Comparison of ENCODE assay signal across 1 cellular context in the genomic region with DNA sequence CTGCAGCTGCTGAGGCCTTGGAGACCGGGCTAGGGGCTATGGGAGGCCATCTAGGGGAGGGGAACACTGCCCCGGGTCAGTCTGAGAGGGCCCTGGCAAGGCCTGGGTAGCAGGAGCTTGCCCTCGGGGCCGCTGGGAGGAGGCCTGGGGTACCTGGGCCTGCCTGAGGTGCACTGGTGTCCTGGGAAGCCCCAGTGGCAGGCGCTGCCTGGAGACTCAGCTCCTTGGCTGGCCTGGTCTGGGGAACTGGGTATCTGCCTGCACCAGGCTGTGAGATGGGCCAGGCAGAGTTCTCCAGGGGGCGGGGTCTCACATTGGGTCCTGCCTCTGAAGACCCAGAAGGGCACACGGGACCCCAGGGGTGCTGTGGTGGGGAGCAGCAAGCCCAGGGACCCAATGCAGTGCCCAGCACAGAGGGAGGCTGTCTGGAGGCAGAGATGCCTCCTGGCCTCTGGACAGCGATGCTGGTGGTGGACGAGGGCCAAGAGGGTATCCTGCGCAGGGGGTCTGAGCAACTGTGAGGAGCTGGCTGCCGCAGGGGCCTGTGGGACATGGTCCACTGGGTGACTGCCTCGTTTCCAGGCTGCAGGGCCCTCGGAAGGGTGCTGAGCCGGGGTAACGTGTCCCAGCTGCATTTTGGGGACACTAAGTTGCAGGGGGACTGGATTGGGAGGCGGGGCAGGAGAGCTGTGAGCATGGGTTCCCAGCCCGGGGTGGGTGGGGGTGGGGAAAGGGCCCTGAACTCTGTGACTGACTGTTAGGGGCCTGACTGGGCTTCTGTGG.
TF ChIP-seq lines count a peak whose summit lies in the region.

No MANE protein-coding gene starts in this region.

TF ChIP-seq in GM23338, 12 proteins besides CTCF, POLR2A, EP300 and RAD21:
- TF ChIP-seq, protein P1, sequence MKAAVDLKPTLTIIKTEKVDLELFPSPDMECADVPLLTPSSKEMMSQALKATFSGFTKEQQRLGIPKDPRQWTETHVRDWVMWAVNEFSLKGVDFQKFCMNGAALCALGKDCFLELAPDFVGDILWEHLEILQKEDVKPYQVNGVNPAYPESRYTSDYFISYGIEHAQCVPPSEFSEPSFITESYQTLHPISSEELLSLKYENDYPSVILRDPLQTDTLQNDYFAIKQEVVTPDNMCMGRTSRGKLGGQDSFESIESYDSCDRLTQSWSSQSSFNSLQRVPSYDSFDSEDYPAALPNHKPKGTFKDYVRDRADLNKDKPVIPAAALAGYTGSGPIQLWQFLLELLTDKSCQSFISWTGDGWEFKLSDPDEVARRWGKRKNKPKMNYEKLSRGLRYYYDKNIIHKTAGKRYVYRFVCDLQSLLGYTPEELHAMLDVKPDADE (IDR thresholded peaks at IDR 0.05) = no peak
- TF ChIP-seq STAT1 (IDR thresholded peaks at IDR 0.05; ENCODE audit: unreplicated experiment) (no peak), EZH2 (IDR thresholded peaks at IDR 0.05; ENCODE audit: low read depth, unreplicated experiment) (no peak), ZNF331 (CRISPR knock-in tag; IDR thresholded peaks at IDR 0.05; ENCODE audit: low read depth) (no peak), NANOG (IDR thresholded peaks at IDR 0.05; ENCODE audit: borderline replicate concordance) (no peak)
- TF ChIP-seq, protein P2, sequence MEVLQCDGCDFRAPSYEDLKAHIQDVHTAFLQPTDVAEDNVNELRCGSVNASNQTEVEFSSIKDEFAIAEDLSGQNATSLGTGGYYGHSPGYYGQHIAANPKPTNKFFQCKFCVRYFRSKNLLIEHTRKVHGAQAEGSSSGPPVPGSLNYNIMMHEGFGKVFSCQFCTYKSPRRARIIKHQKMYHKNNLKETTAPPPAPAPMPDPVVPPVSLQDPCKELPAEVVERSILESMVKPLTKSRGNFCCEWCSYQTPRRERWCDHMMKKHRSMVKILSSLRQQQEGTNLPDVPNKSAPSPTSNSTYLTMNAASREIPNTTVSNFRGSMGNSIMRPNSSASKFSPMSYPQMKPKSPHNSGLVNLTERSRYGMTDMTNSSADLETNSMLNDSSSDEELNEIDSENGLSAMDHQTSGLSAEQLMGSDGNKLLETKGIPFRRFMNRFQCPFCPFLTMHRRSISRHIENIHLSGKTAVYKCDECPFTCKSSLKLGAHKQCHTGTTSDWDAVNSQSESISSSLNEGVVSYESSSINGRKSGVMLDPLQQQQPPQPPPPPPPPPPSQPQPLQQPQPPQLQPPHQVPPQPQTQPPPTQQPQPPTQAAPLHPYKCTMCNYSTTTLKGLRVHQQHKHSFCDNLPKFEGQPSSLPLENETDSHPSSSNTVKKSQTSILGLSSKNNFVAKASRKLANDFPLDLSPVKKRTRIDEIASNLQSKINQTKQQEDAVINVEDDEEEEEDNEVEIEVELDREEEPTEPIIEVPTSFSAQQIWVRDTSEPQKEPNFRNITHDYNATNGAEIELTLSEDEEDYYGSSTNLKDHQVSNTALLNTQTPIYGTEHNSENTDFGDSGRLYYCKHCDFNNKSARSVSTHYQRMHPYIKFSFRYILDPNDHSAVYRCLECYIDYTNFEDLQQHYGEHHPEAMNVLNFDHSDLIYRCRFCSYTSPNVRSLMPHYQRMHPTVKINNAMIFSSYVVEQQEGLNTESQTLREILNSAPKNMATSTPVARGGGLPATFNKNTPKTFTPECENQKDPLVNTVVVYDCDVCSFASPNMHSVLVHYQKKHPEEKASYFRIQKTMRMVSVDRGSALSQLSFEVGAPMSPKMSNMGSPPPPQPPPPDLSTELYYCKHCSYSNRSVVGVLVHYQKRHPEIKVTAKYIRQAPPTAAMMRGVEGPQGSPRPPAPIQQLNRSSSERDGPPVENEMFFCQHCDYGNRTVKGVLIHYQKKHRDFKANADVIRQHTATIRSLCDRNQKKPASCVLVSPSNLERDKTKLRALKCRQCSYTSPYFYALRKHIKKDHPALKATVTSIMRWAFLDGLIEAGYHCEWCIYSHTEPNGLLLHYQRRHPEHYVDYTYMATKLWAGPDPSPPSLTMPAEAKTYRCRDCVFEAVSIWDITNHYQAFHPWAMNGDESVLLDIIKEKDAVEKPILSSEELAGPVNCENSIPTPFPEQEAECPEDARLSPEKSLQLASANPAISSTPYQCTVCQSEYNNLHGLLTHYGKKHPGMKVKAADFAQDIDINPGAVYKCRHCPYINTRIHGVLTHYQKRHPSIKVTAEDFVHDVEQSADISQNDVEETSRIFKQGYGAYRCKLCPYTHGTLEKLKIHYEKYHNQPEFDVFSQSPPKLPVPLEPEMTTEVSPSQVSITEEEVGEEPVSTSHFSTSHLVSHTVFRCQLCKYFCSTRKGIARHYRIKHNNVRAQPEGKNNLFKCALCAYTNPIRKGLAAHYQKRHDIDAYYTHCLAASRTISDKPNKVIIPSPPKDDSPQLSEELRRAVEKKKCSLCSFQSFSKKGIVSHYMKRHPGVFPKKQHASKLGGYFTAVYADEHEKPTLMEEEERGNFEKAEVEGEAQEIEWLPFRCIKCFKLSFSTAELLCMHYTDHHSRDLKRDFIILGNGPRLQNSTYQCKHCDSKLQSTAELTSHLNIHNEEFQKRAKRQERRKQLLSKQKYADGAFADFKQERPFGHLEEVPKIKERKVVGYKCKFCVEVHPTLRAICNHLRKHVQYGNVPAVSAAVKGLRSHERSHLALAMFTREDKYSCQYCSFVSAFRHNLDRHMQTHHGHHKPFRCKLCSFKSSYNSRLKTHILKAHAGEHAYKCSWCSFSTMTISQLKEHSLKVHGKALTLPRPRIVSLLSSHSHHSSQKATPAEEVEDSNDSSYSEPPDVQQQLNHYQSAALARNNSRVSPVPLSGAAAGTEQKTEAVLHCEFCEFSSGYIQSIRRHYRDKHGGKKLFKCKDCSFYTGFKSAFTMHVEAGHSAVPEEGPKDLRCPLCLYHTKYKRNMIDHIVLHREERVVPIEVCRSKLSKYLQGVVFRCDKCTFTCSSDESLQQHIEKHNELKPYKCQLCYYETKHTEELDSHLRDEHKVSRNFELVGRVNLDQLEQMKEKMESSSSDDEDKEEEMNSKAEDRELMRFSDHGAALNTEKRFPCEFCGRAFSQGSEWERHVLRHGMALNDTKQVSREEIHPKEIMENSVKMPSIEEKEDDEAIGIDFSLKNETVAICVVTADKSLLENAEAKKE (CRISPR knock-in tag; IDR thresholded peaks at IDR 0.05) = no peak
- TF ChIP-seq, protein P3, sequence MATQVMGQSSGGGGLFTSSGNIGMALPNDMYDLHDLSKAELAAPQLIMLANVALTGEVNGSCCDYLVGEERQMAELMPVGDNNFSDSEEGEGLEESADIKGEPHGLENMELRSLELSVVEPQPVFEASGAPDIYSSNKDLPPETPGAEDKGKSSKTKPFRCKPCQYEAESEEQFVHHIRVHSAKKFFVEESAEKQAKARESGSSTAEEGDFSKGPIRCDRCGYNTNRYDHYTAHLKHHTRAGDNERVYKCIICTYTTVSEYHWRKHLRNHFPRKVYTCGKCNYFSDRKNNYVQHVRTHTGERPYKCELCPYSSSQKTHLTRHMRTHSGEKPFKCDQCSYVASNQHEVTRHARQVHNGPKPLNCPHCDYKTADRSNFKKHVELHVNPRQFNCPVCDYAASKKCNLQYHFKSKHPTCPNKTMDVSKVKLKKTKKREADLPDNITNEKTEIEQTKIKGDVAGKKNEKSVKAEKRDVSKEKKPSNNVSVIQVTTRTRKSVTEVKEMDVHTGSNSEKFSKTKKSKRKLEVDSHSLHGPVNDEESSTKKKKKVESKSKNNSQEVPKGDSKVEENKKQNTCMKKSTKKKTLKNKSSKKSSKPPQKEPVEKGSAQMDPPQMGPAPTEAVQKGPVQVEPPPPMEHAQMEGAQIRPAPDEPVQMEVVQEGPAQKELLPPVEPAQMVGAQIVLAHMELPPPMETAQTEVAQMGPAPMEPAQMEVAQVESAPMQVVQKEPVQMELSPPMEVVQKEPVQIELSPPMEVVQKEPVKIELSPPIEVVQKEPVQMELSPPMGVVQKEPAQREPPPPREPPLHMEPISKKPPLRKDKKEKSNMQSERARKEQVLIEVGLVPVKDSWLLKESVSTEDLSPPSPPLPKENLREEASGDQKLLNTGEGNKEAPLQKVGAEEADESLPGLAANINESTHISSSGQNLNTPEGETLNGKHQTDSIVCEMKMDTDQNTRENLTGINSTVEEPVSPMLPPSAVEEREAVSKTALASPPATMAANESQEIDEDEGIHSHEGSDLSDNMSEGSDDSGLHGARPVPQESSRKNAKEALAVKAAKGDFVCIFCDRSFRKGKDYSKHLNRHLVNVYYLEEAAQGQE (IDR thresholded peaks at IDR 0.05; ENCODE audit: unreplicated experiment) = no peak
